Comparison of ENCODE assay signal across 18 cellular contexts in genomic region chr15:73723146-73723545, GRCh38. TPM values are rescaled to one million over a fixed set of nuclear protein-coding genes. Genes with fewer than 3 reads are reported as not detected.
DNase-seq lines count a peak whose midpoint lies in the region; ATAC-seq and TF ChIP-seq lines count a peak whose summit lies in the region.
"Had no signal": no experiment of that assay in that cellular context is flagged by ENCODE, and none has a peak within 500 bp of the region (broad histone marks: within the 10 kb centered on the region; RNA-seq: fewer than 3 reads in every experiment).

No MANE protein-coding gene starts in this region.

- H3K36me3 ChIP-seq in gastroesophageal sphincter (no peaks in the 10 kb centered on the region), left lung (no peaks in the 10 kb centered on the region), GM23248 (ENCODE audit: low read depth) (no peaks in the 10 kb centered on the region)
- H3K36me3 ChIP-seq: BLaER1, HAP-1 had no signal

- H3K79me2 ChIP-seq in GM23248 (ENCODE audit: insufficient read depth), result no peaks in the 10 kb centered on the region

- H3K27ac Mint-ChIP-seq in T-cell, result no peak overlapping the region
- H3K27ac Mint-ChIP-seq: CD14-positive monocyte; CD4-positive, alpha-beta memory T cell had no signal

- no peak for TF ChIP-seq EP300 in gastroesophageal sphincter (IDR thresholded peaks at IDR 0.05)

- CTCF ChIA-PET in T-cell (lab: Charles Lee), result no interaction called here

- H3K4me3 ChIP-seq in gastroesophageal sphincter (no peak overlapping the region), left lung (no peak overlapping the region), GM23248 (no peak overlapping the region)
- H3K4me3 ChIP-seq: A549, BLaER1, HAP-1 had no signal

- no peaks in the 10 kb centered on the region for H3K4me1 Mint-ChIP-seq in T-cell
- H3K4me1 Mint-ChIP-seq: CD4-positive, alpha-beta memory T cell had no signal

- no peaks in the 10 kb centered on the region for H4K20me1 ChIP-seq in GM23248 (ENCODE audit: insufficient read depth)
- H4K20me1 ChIP-seq: BLaER1 had no signal

- no peaks in the 10 kb centered on the region for H3K4me1 ChIP-seq in gastroesophageal sphincter
- no peaks in the 10 kb centered on the region for H3K4me1 ChIP-seq in left lung
- H3K4me1 ChIP-seq in GM23248 (ENCODE audit: insufficient read depth), result 0 out of 2 replicates have a peak, but pooled peaks cover 6% of the 10 kb centered on the region
- H3K4me1 ChIP-seq: A549, BLaER1, HAP-1 had no signal

- no peak overlapping the region for H3K27ac ChIP-seq in gastroesophageal sphincter
- no peak overlapping the region for H3K27ac ChIP-seq in left lung
- no peak overlapping the region for H3K27ac ChIP-seq in GM23248
- H3K27ac ChIP-seq: 22Rv1, A549, BLaER1, HL-60 had no signal

- H3K27me3 ChIP-seq in gastroesophageal sphincter (no peaks in the 10 kb centered on the region), left lung (no peaks in the 10 kb centered on the region), GM23248 (replicated peaks; ENCODE audit: insufficient read depth) (0 out of 2 replicates have a peak, but pooled peaks cover 2% of the 10 kb centered on the region)
- H3K27me3 ChIP-seq: BLaER1 had no signal

- no peaks in the 10 kb centered on the region for H3F3A ChIP-seq in GM23248 (ENCODE audit: insufficient read depth)

- H3K4me2 ChIP-seq in GM23248 (ENCODE audit: unreplicated experiment), result no peak overlapping the region
- H3K4me2 ChIP-seq: A549, BLaER1 had no signal

- no peak overlapping the region for H3K4me3 Mint-ChIP-seq in T-cell
- H3K4me3 Mint-ChIP-seq: CD14-positive monocyte; CD4-positive, alpha-beta memory T cell had no signal

- peak; percentile 13 for DNase-seq in DMS 273 (lab: John Stamatoyannopoulos, UW; ENCODE audit: unreplicated experiment)
- DNase-seq in DMS 273 treated with DMSO at 0.1 percent for 48 hours (lab: John Stamatoyannopoulos, UW), result no peak
- DNase-seq in NCI-H69 (lab: John Stamatoyannopoulos, UW), result peak; percentile 4
- no peak for DNase-seq in left lung
- DNase-seq in T-cell, result no peak
- no peak for DNase-seq in activated CD4-positive, CD25-positive, alpha-beta regulatory T cell (lab: John Stamatoyannopoulos, UW)
- no peak for DNase-seq in GM23248
- DNase-seq: CD4-positive, alpha-beta memory T cell; DMS53; DND-41; EL had no signal

- intact Hi-C loops in left lung (cut with DNase I), result no loop called here

- peaks cover 38 to 39% of the 10 kb centered on the region in 2 donors for H3K27me3 Mint-ChIP-seq in T-cell

- in situ Hi-C loops in GM23248 (cut with MboI), result no loop called here

- TF ChIP-seq POLR2A in gastroesophageal sphincter (IDR thresholded peaks at IDR 0.05), result no peak

- no peaks in the 10 kb centered on the region for H3K36me3 Mint-ChIP-seq in T-cell
- H3K36me3 Mint-ChIP-seq: CD14-positive monocyte; CD4-positive, alpha-beta memory T cell had no signal

- no peak overlapping the region for H3K9ac ChIP-seq in GM23248
- H3K9ac ChIP-seq: BLaER1 had no signal

- no peaks in the 10 kb centered on the region for H3K9me3 ChIP-seq in gastroesophageal sphincter
- no peaks in the 10 kb centered on the region for H3K9me3 ChIP-seq in left lung
- no peaks in the 10 kb centered on the region for H3K9me3 ChIP-seq in GM23248 (ENCODE audit: low read depth)
- H3K9me3 ChIP-seq: A549, BLaER1, HAP-1 had no signal

- H3K9me2 ChIP-seq in GM23248 (ENCODE audit: insufficient read depth), result no peaks in the 10 kb centered on the region

- POLR2A ChIA-PET in T-cell (lab: Charles Lee), result no interaction called here

- H2AFZ ChIP-seq in GM23248, result no peak overlapping the region

- H3K9me3 Mint-ChIP-seq in T-cell, result no peaks in the 10 kb centered on the region
- H3K9me3 Mint-ChIP-seq: CD14-positive monocyte; CD4-positive, alpha-beta memory T cell had no signal

- 40 to 44% methylated on average over 1 to 4 of the region's 4 CpGs for WGBS in gastroesophageal sphincter (ENCODE audit: low coverage in 1 of 2), 2 donors
- 42 to 44% methylated on average over 4 of the region's 4 CpGs for WGBS in GM23248 (ENCODE audit: low coverage in 1 of 2, low lambda C conversion rate in 2 of 2, missing lambda C conversion rate in 2 of 2), 2 experiments

- TF ChIP-seq CTCF in gastroesophageal sphincter (IDR thresholded peaks at IDR 0.05) (no peak), left lung (IDR thresholded peaks at IDR 0.05) (no peak)

- ATAC-seq in gastroesophageal sphincter (peak; percentile 53), left lung (peak; percentile 61), T-cell (replicated peaks in 1 of 4) (no peak)
- ATAC-seq: A549 had no signal

RNA-seq across cellular contexts. Expression of gene INSYN1, which starts 30.0 kb away (rescaled TPM):
- total RNA-seq in gastroesophageal sphincter, result 10 to 100 TPM; 11.4 to 30.2 (median 16.3) TPM
- 10 to 100 TPM in 1 of 2 donors, 1 to 10 TPM in 1; 2.8 to 10.4 TPM for total RNA-seq in left lung
- not detected for total RNA-seq in T-cell
- 8.1 and 10.4 TPM in 2 replicates for total RNA-seq in GM23248 (2014; rRNA removed; shearing (Covaris generic))
- 0.10 and 0.11 TPM in 2 replicates for polyA plus RNA-seq in GM23248 (2016; fragmentation: Nextera tagmentation; extraction: Ambion mirVana)
- total RNA-seq: CD4-positive, alpha-beta memory T cell had no signal
- polyA plus RNA-seq: CD14-positive monocyte; CD4-positive, alpha-beta memory T cell had no signal

RNA-seq across cellular contexts. Expression of gene CD276, which starts 39.0 kb away (rescaled TPM):
- 10 to 100 TPM; 34.7 to 61.5 (median 48.0) TPM for total RNA-seq in gastroesophageal sphincter
- 10 to 100 TPM; 71.9 to 89.5 TPM for total RNA-seq in left lung
- under 1 TPM in 3 of 5 donors, not detected in 2; 0.66 to 0.76 (median 0.76) TPM for total RNA-seq in T-cell
- 94.6 and 102 TPM in 2 replicates for total RNA-seq in GM23248 (2014; rRNA removed; shearing (Covaris generic))
- polyA plus RNA-seq in GM23248 (2016; fragmentation: Nextera tagmentation; extraction: Ambion mirVana), result 104 TPM in 2 replicates
- polyA plus RNA-seq: CD4-positive, alpha-beta memory T cell had no signal

Comparison
In these comparisons a context has a peak if more than half of its experiments do, and no peak if none do; other contexts are left out.
1. DNase-seq: peak in DMS 273 (single experiment) and NCI-H69 (single experiment); none in DMS 273 treated with DMSO at 0.1 percent for 48 hours (single experiment), left lung (0 of 2), T-cell (0 of 34), activated CD4-positive, CD25-positive, alpha-beta regulatory T cell (0 of 4) and GM23248 (single experiment).
2. ATAC-seq: peak in gastroesophageal sphincter (single experiment) and left lung (single experiment); none in T-cell (0 of 4).
3. RNA of gene CD276, which starts 39.0 kb away (total RNA-seq): 94.6 to 102 TPM in GM23248, 71.9 to 89.5 TPM in left lung and 34.7 to 61.5 TPM in gastroesophageal sphincter; 0.66 to 0.76 TPM in T-cell; every median in the first group is over 10 times any median in the second.